ENCODE assay signal across 28 cellular contexts in genomic region chr9:135669616-135670285, GRCh38. TPM values are rescaled to one million over a fixed set of nuclear protein-coding genes. Genes with fewer than 3 reads are reported as not detected.
"Had no signal": no experiment of that assay in that cellular context is flagged by ENCODE, and none has a peak within 500 bp of the region (broad histone marks: within the 10 kb centered on the region; RNA-seq: fewer than 3 reads in every experiment).

No MANE protein-coding gene starts in this region.

- DNase-seq: activated CD4-positive, alpha-beta T cell treated with anti-CD3 and anti-CD28 coated beads for 1 hour; activated naive CD4-positive, alpha-beta T cell treated with anti-CD3 and anti-CD28 coated beads, Interleukin-2, amount 50 U/mL, for 16 hours; activated naive CD8-positive, alpha-beta T cell treated with anti-CD3 and anti-CD28 coated beads, Interleukin-2, amount 50 U/mL, for 24 hours; activated T-cell treated with anti-CD3 and anti-CD28 coated beads, Interleukin-2, amount 50 U/mL, for 4 hours; effector CD4-positive, alpha-beta T cell; foreskin fibroblast; immature natural killer cell; kidney glomerular epithelial cell; left ventricle myocardium inferior; mammary epithelial cell; natural killer cell; right cardiac atrium; small intestine; stimulated activated CD4-positive, alpha-beta T cell treated with anti-CD3 and anti-CD28 coated beads, Interleukin-15, amount 100 ng/mL, for 24 hours; stimulated activated naive B cell treated with anti-CD40 and anti-IgM and Interleukin-4, amounts not matched to agents 10 μg/mL and 1 μg/mL and 100 μg/mL, for 72 hours; transverse colon; uterus; WERI-Rb-1 had no signal

- ATAC-seq: activated naive CD8-positive, alpha-beta T cell treated with anti-CD3 and anti-CD28 coated beads, Interleukin-2, amount 50 U/mL, for 24 hours; activated T-cell treated with anti-CD3 and anti-CD28 coated beads, Interleukin-2, amount 50 U/mL, for 4 hours; natural killer cell; stimulated activated naive B cell treated with anti-CD40 and anti-IgM and Interleukin-4, amounts not matched to agents 10 μg/mL and 1 μg/mL and 100 μg/mL, for 72 hours had no signal

- H3K27ac ChIP-seq: left ventricle myocardium inferior, ovary, transverse colon, uterus, WERI-Rb-1 had no signal

- H3K9me3 Mint-ChIP-seq: activated naive CD8-positive, alpha-beta T cell treated with anti-CD3 and anti-CD28 coated beads, Interleukin-2, amount 50 U/mL, for 24 hours; activated T-cell treated with anti-CD3 and anti-CD28 coated beads, Interleukin-2, amount 50 U/mL, for 4 hours; activated T-helper 2 cell treated with anti-CD3 and anti-CD28 coated beads, Interferon-gamma antibody, Interleukin-2, Interleukin-4, amounts not matched to agents 10 μg/mL and 5 μg/mL and 100 μg/mL, durations not matched to agents 14 hours and 24 hours and 36 hours; dendritic cell treated with granulocyte-macrophage colony-stimulating factor and Interleukin-4, amounts not matched to agents 40 ng/mL and 50 ng/mL, for 4 days; immature natural killer cell; natural killer cell; T-helper 2 cell treated with Interferon-gamma antibody and Interleukin-4, amounts not matched to agents 5 μg/mL and 100 μg/mL, for 36 hours had no signal

- H3K4me1 Mint-ChIP-seq: activated naive CD8-positive, alpha-beta T cell treated with anti-CD3 and anti-CD28 coated beads, Interleukin-2, amount 50 U/mL, for 24 hours; immature natural killer cell; natural killer cell; stimulated activated naive B cell treated with anti-CD40 and anti-IgM and Interleukin-4, amounts not matched to agents 10 μg/mL and 1 μg/mL and 100 μg/mL, for 72 hours had no signal

- H3K36me3 Mint-ChIP-seq: immature natural killer cell; natural killer cell; stimulated activated naive B cell treated with anti-CD40 and anti-IgM and Interleukin-4, amounts not matched to agents 10 μg/mL and 1 μg/mL and 100 μg/mL, for 72 hours had no signal

- H3K4me1 ChIP-seq: left ventricle myocardium inferior, transverse colon, uterus had no signal

- H3K27ac Mint-ChIP-seq: activated naive CD8-positive, alpha-beta T cell treated with anti-CD3 and anti-CD28 coated beads, Interleukin-2, amount 50 U/mL, for 24 hours; activated T-helper 2 cell treated with anti-CD3 and anti-CD28 coated beads, Interferon-gamma antibody, Interleukin-2, Interleukin-4, amounts not matched to agents 10 μg/mL and 5 μg/mL and 100 μg/mL, durations not matched to agents 14 hours and 24 hours and 36 hours; dendritic cell treated with granulocyte-macrophage colony-stimulating factor and Interleukin-4, amounts not matched to agents 40 ng/mL and 50 ng/mL, for 4 days; immature natural killer cell; mesothelial cell of epicardium; natural killer cell; stimulated activated naive B cell treated with anti-CD40 and anti-IgM and Interleukin-4, amounts not matched to agents 10 μg/mL and 1 μg/mL and 100 μg/mL, for 72 hours; T-helper 2 cell treated with Interferon-gamma antibody and Interleukin-4, amounts not matched to agents 5 μg/mL and 100 μg/mL, for 36 hours had no signal

- H3K4me3 Mint-ChIP-seq: activated naive CD8-positive, alpha-beta T cell treated with anti-CD3 and anti-CD28 coated beads, Interleukin-2, amount 50 U/mL, for 24 hours; activated T-cell treated with anti-CD3 and anti-CD28 coated beads, Interleukin-2, amount 50 U/mL, for 4 hours; dendritic cell treated with granulocyte-macrophage colony-stimulating factor and Interleukin-4, amounts not matched to agents 40 ng/mL and 50 ng/mL, for 4 days; immature natural killer cell; mesothelial cell of epicardium; natural killer cell; stimulated activated naive B cell treated with anti-CD40 and anti-IgM and Interleukin-4, amounts not matched to agents 10 μg/mL and 1 μg/mL and 100 μg/mL, for 72 hours; T-helper 2 cell treated with Interferon-gamma antibody and Interleukin-4, amounts not matched to agents 5 μg/mL and 100 μg/mL, for 36 hours had no signal

- H3K9me3 ChIP-seq: left ventricle myocardium inferior, transverse colon, uterus had no signal

- H3K4me3 ChIP-seq: left ventricle myocardium inferior, ovary, transverse colon, uterus had no signal

- H3K27me3 ChIP-seq: ovary, transverse colon, uterus had no signal

- H3K36me3 ChIP-seq: left ventricle myocardium inferior, ovary, transverse colon, uterus, WERI-Rb-1 had no signal

RNA-seq across cellular contexts. Expression of gene LCN9, which starts 6.6 kb away (rescaled TPM):
- total RNA-seq: activated T-cell treated with anti-CD3 and anti-CD28 coated beads, Interleukin-2, amount 50 U/mL, for 4 hours; activated T-helper 2 cell treated with anti-CD3 and anti-CD28 coated beads, Interferon-gamma antibody, Interleukin-2, Interleukin-4, amounts not matched to agents 10 μg/mL and 5 μg/mL and 100 μg/mL, durations not matched to agents 14 hours and 24 hours and 36 hours; epithelial cell of proximal tubule; fibroblast of lung; glomerular endothelial cell; left ventricle myocardium inferior; mammary epithelial cell; natural killer cell; ovary; pulmonary artery endothelial cell; right cardiac atrium; temporal lobe; transverse colon; uterus had no signal

RNA-seq across cellular contexts. Expression of gene SOHLH1, which starts 29.5 kb away (rescaled TPM):
- total RNA-seq: activated T-cell treated with anti-CD3 and anti-CD28 coated beads, Interleukin-2, amount 50 U/mL, for 4 hours; activated T-helper 2 cell treated with anti-CD3 and anti-CD28 coated beads, Interferon-gamma antibody, Interleukin-2, Interleukin-4, amounts not matched to agents 10 μg/mL and 5 μg/mL and 100 μg/mL, durations not matched to agents 14 hours and 24 hours and 36 hours; epithelial cell of proximal tubule; fibroblast of lung; glomerular endothelial cell; left ventricle myocardium inferior; mammary epithelial cell; mesothelial cell of epicardium; natural killer cell; pulmonary artery endothelial cell; right cardiac atrium; temporal lobe; transverse colon; uterus had no signal

RNA-seq across cellular contexts. Expression of gene GLT6D1, which starts 30.4 kb away (rescaled TPM):
- total RNA-seq: activated T-cell treated with anti-CD3 and anti-CD28 coated beads, Interleukin-2, amount 50 U/mL, for 4 hours; activated T-helper 2 cell treated with anti-CD3 and anti-CD28 coated beads, Interferon-gamma antibody, Interleukin-2, Interleukin-4, amounts not matched to agents 10 μg/mL and 5 μg/mL and 100 μg/mL, durations not matched to agents 14 hours and 24 hours and 36 hours; epithelial cell of proximal tubule; fibroblast of lung; glomerular endothelial cell; left ventricle myocardium inferior; mammary epithelial cell; mesothelial cell of epicardium; natural killer cell; ovary; pulmonary artery endothelial cell; right cardiac atrium; temporal lobe; transverse colon; uterus had no signal

RNA-seq across cellular contexts. Expression of gene KCNT1, which starts 32.2 kb away (rescaled TPM):
- total RNA-seq: activated T-helper 2 cell treated with anti-CD3 and anti-CD28 coated beads, Interferon-gamma antibody, Interleukin-2, Interleukin-4, amounts not matched to agents 10 μg/mL and 5 μg/mL and 100 μg/mL, durations not matched to agents 14 hours and 24 hours and 36 hours; epithelial cell of proximal tubule; fibroblast of lung; glomerular endothelial cell; mammary epithelial cell; mesothelial cell of epicardium had no signal
